ENCODE assay signal across 21 cellular contexts in the genomic region with DNA sequence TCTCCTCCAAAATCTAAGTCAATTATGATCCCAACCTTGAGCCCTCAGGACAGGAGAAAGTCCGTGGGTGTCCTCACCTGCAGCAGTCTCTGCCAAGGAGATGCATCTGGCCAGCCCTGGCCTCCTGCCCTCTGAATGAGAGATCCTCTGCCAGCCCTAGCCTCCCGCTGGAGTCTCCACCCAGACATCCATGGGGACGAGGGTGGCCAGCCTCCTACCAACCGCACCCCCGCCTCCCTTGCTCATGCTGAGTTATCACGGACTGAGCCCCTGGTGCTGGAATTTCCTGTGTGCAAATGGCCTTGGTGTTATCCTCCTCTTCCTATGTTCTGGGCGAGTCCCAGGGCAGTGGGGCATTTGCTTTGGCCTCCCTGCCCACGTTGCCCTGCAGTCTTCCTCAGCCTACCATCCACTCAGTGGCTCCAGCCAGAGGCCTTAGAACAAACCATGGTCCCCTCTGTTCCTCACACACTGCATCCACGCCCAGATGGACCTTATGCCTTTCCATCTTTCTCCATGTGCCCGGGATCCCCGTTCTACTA.
"Had no signal": no experiment of that assay in that cellular context is flagged by ENCODE, and none has a peak within 500 bp of the region (broad histone marks: within the 10 kb centered on the region; RNA-seq: fewer than 3 reads in every experiment).

No MANE protein-coding gene starts in this region.

- H3K9me3 Mint-ChIP-seq: activated naive CD8-positive, alpha-beta T cell treated with anti-CD3 and anti-CD28 coated beads for 36 hours; activated T-helper 1 cell treated with anti-CD3 and anti-CD28 coated beads, Interleukin-12 subunit alpha, Interleukin-12 subunit beta, Interleukin-2, Interleukin-4 antibody, amounts not matched to agents 30 ng/mL and 10 ng/mL and 1 ng/mL, durations not matched to agents 14 hours and 24 hours and 36 hours; memory B cell; naive thymus-derived CD4-positive, alpha-beta T cell; stimulated activated naive CD8-positive, alpha-beta T cell treated with anti-CD3 and anti-CD28 coated beads, Interleukin-15, amount 100 ng/mL, for 72 hours had no signal

- H3K36me3 ChIP-seq: breast epithelium, esophagus squamous epithelium, gastrocnemius medialis, right lobe of liver, transverse colon, vagina had no signal

- H3K4me3 Mint-ChIP-seq: activated CD8-positive, alpha-beta T cell treated with anti-CD3 and anti-CD28 coated beads, Interleukin-2, amount 10 ng/mL, durations not matched to agents 7 days and 5 days; activated naive CD8-positive, alpha-beta T cell treated with anti-CD3 and anti-CD28 coated beads for 36 hours; activated T-helper 1 cell treated with anti-CD3 and anti-CD28 coated beads, Interleukin-12 subunit alpha, Interleukin-12 subunit beta, Interleukin-2, Interleukin-4 antibody, amounts not matched to agents 30 ng/mL and 10 ng/mL and 1 ng/mL, durations not matched to agents 14 hours and 24 hours and 36 hours; memory B cell; naive thymus-derived CD4-positive, alpha-beta T cell; stimulated activated naive CD8-positive, alpha-beta T cell treated with anti-CD3 and anti-CD28 coated beads, Interleukin-15, amount 100 ng/mL, for 72 hours had no signal

- H3K27ac ChIP-seq: breast epithelium, coronary artery, esophagus squamous epithelium, gastrocnemius medialis, parathyroid adenoma, right lobe of liver, skin epidermis, transverse colon, vagina, VCaP had no signal

- H3K9ac ChIP-seq: parathyroid adenoma had no signal

- H3K4me1 Mint-ChIP-seq: activated naive CD8-positive, alpha-beta T cell treated with anti-CD3 and anti-CD28 coated beads for 36 hours; memory B cell; stimulated activated naive CD8-positive, alpha-beta T cell treated with anti-CD3 and anti-CD28 coated beads, Interleukin-15, amount 100 ng/mL, for 72 hours had no signal

- H3K79me2 ChIP-seq: parathyroid adenoma had no signal

- H3K27me3 ChIP-seq: breast epithelium, esophagus squamous epithelium, gastrocnemius medialis, right lobe of liver, transverse colon, vagina had no signal

- H3K27me3 Mint-ChIP-seq: activated naive CD8-positive, alpha-beta T cell treated with anti-CD3 and anti-CD28 coated beads for 36 hours had no signal

- H2AFZ ChIP-seq: parathyroid adenoma had no signal

- H3K4me3 ChIP-seq: breast epithelium, coronary artery, esophagus squamous epithelium, gastrocnemius medialis, right lobe of liver, skin epidermis, transverse colon, vagina had no signal

- ATAC-seq: activated CD4-positive, CD25-positive, alpha-beta regulatory T cell treated with anti-CD3 and anti-CD28 coated beads, Interleukin-2, amount 50 U/mL, for 24 hours; activated CD8-positive, alpha-beta T cell treated with anti-CD3 and anti-CD28 coated beads, Interleukin-2, amount 10 ng/mL, durations not matched to agents 7 days and 5 days; gastrocnemius medialis; left cardiac atrium; naive thymus-derived CD4-positive, alpha-beta T cell; right lobe of liver had no signal

- DNase-seq: activated CD4-positive, alpha-beta T cell treated with anti-CD3 and anti-CD28 coated beads, Interleukin-2, amount 50 U/mL, for 1 hour; activated CD8-positive, alpha-beta T cell treated with anti-CD3 and anti-CD28 coated beads, Interleukin-2, amount 10 ng/mL, durations not matched to agents 7 days and 5 days; activated naive CD8-positive, alpha-beta T cell treated with anti-CD3 and anti-CD28 coated beads for 36 hours; esophagus squamous epithelium; gastrocnemius medialis; hypothalamus; left cardiac atrium; naive thymus-derived CD4-positive, alpha-beta T cell; right lobe of liver; stimulated activated CD4-positive, alpha-beta T cell treated with anti-CD3 and anti-CD28 coated beads, Interleukin-1b, Interleukin-23, amount 100 ng/mL, for 48 hours; stimulated activated naive CD8-positive, alpha-beta T cell treated with anti-CD3 and anti-CD28 coated beads, Interleukin-15, amount 100 ng/mL, for 72 hours; transverse colon had no signal

- H3K4me1 ChIP-seq: parathyroid adenoma, right lobe of liver, transverse colon had no signal

- H3K9me3 ChIP-seq: breast epithelium, esophagus squamous epithelium, gastrocnemius medialis, right lobe of liver, transverse colon, vagina had no signal

- H3K27ac Mint-ChIP-seq: activated CD8-positive, alpha-beta T cell treated with anti-CD3 and anti-CD28 coated beads, Interleukin-2, amount 10 ng/mL, durations not matched to agents 7 days and 5 days; activated naive CD8-positive, alpha-beta T cell treated with anti-CD3 and anti-CD28 coated beads for 36 hours; activated T-helper 1 cell treated with anti-CD3 and anti-CD28 coated beads, Interleukin-12 subunit alpha, Interleukin-12 subunit beta, Interleukin-2, Interleukin-4 antibody, amounts not matched to agents 30 ng/mL and 10 ng/mL and 1 ng/mL, durations not matched to agents 14 hours and 24 hours and 36 hours; memory B cell; stimulated activated naive CD8-positive, alpha-beta T cell treated with anti-CD3 and anti-CD28 coated beads, Interleukin-15, amount 100 ng/mL, for 72 hours had no signal

- H3K36me3 Mint-ChIP-seq: activated naive CD8-positive, alpha-beta T cell treated with anti-CD3 and anti-CD28 coated beads for 36 hours; memory B cell; naive thymus-derived CD4-positive, alpha-beta T cell had no signal
